ENCODE assay signal across 8 cellular contexts in genomic region chr1:67700692-67701410, GRCh38. TPM values are rescaled to one million over a fixed set of nuclear protein-coding genes. Genes with fewer than 3 reads are reported as not detected.
DNase-seq lines count a peak whose midpoint lies in the region; ATAC-seq lines count a peak whose summit lies in the region.

No MANE protein-coding gene starts in this region.

- H3K23ac ChIP-seq in mesenchymal stem cell (ENCODE audit: low read length in 2 of 2), result no peak overlapping the region

- H2AK5ac ChIP-seq in mesenchymal stem cell (ENCODE audit: low read length, severe bottlenecking), result no peak overlapping the region

- peaks cover 2% of the 10 kb centered on the region for H3K79me1 ChIP-seq in mesenchymal stem cell (replicated peaks; ENCODE audit: low read length, poor library complexity, severe bottlenecking)

- no peak overlapping the region for H3K27ac Mint-ChIP-seq in activated naive CD8-positive, alpha-beta T cell treated with anti-CD3 and anti-CD28 coated beads, Interleukin-2, amount 10 ng/mL, durations not matched to agents 7 days and 5 days

- no peak overlapping the region for H4K91ac ChIP-seq in mesenchymal stem cell (ENCODE audit: low read length)

- H3K9me3 Mint-ChIP-seq in activated naive CD8-positive, alpha-beta T cell treated with anti-CD3 and anti-CD28 coated beads, Interleukin-2, amount 10 ng/mL, durations not matched to agents 7 days and 5 days, result no peaks in the 10 kb centered on the region

- no peaks in the 10 kb centered on the region for H3K36me3 Mint-ChIP-seq in activated naive CD8-positive, alpha-beta T cell treated with anti-CD3 and anti-CD28 coated beads, Interleukin-2, amount 10 ng/mL, durations not matched to agents 7 days and 5 days

- no peak overlapping the region for H2AFZ ChIP-seq in mesenchymal stem cell (ENCODE audit: low read depth, low read length)

- no peak overlapping the region for H2BK120ac ChIP-seq in mesenchymal stem cell (ENCODE audit: low read depth, low read length)

- H3K27me3 Mint-ChIP-seq in activated naive CD8-positive, alpha-beta T cell treated with anti-CD3 and anti-CD28 coated beads, Interleukin-2, amount 10 ng/mL, durations not matched to agents 7 days and 5 days, result peaks cover 9% of the 10 kb centered on the region

- DNase-seq in NCI-H1417 (lab: John Stamatoyannopoulos, UW), result peak in 2 of 3 experiments; percentile 73 to 85
- no peak for DNase-seq in NCI-H1417 treated with DMSO at 0.1 percent for 48 hours (lab: John Stamatoyannopoulos, UW)
- peak; percentile 32 for DNase-seq in HK-2 (ENCODE audit: unreplicated experiment)
- DNase-seq in activated naive CD8-positive, alpha-beta T cell treated with anti-CD3 and anti-CD28 coated beads, Interleukin-2, amount 10 ng/mL, durations not matched to agents 7 days and 5 days, result no peak
- peak; percentile 77 for DNase-seq in mesenchymal stem cell
- no peak for DNase-seq in GM19240 (ENCODE audit: insufficient read length, low spot score)
- DNase-seq in NOMO-1 treated with dmso at 0.1 percent for 144 hours (lab: John Stamatoyannopoulos, UW; ENCODE audit: unreplicated experiment), result no peak
- DNase-seq in SW 1271 (lab: John Stamatoyannopoulos, UW), result no peak

- no peak overlapping the region for H2BK5ac ChIP-seq in mesenchymal stem cell (ENCODE audit: low read depth, low read length, poor library complexity, severe bottlenecking)

- no peak overlapping the region for H3K4ac ChIP-seq in mesenchymal stem cell (ENCODE audit: low read depth in 1 of 2, low read length in 2 of 2)

- H3K4me1 Mint-ChIP-seq in activated naive CD8-positive, alpha-beta T cell treated with anti-CD3 and anti-CD28 coated beads, Interleukin-2, amount 10 ng/mL, durations not matched to agents 7 days and 5 days, result no peaks in the 10 kb centered on the region

- no peak overlapping the region for H4K8ac ChIP-seq in mesenchymal stem cell (ENCODE audit: low read length)

- no peak overlapping the region for H3K27ac ChIP-seq in mesenchymal stem cell (ENCODE audit: low read length, poor library complexity, severe bottlenecking)

- POLR2A ChIA-PET in activated naive CD8-positive, alpha-beta T cell treated with anti-CD3 and anti-CD28 coated beads, Interleukin-2, amount 10 ng/mL, durations not matched to agents 7 days and 5 days (lab: Charles Lee), result no interaction called here

- H3K4me2 ChIP-seq in mesenchymal stem cell (ENCODE audit: low read length, poor library complexity, severe bottlenecking), result no peak overlapping the region

- no peak overlapping the region for H3K4me3 ChIP-seq in mesenchymal stem cell (ENCODE audit: insufficient read depth in 1 of 2, low read depth in 1 of 2, low read length in 2 of 2)

- WGBS in mesenchymal stem cell, result 45% methylated on average over 7 of the region's 8 CpGs

- H2BK12ac ChIP-seq in mesenchymal stem cell (ENCODE audit: low read length in 2 of 2), result no peak overlapping the region

- no peaks in the 10 kb centered on the region for H3K9me3 ChIP-seq in mesenchymal stem cell (ENCODE audit: control insufficient read depth, low read length)

- no peak overlapping the region for H3K9ac ChIP-seq in mesenchymal stem cell (ENCODE audit: low read length)

- peaks cover 3% of the 10 kb centered on the region for H3K4me1 ChIP-seq in mesenchymal stem cell (ENCODE audit: control insufficient read depth, insufficient read depth, low read depth, low read length)

- H3K27me3 ChIP-seq in mesenchymal stem cell (ENCODE audit: control insufficient read depth in 1 of 2, insufficient read depth in 1 of 2, low read length in 2 of 2), result no peaks in the 10 kb centered on the region

- peak; percentile 42 for ATAC-seq in activated naive CD8-positive, alpha-beta T cell treated with anti-CD3 and anti-CD28 coated beads, Interleukin-2, amount 10 ng/mL, durations not matched to agents 7 days and 5 days (ENCODE audit: low read depth)

- peaks cover 8 to 58% of the 10 kb centered on the region in 2 experiments for H3K36me3 ChIP-seq in mesenchymal stem cell (ENCODE audit: control insufficient read depth in 1 of 2, insufficient read depth in 2 of 2, low read depth in 1 of 2, low read length in 2 of 2)

- no peak overlapping the region for H3K14ac ChIP-seq in mesenchymal stem cell (ENCODE audit: low read length in 2 of 2)

- H3K18ac ChIP-seq in mesenchymal stem cell (ENCODE audit: low read depth in 1 of 2, low read length in 2 of 2), result no peak overlapping the region

- H3K4me3 Mint-ChIP-seq in activated naive CD8-positive, alpha-beta T cell treated with anti-CD3 and anti-CD28 coated beads, Interleukin-2, amount 10 ng/mL, durations not matched to agents 7 days and 5 days, result no peak overlapping the region

- no peak overlapping the region for H2BK15ac ChIP-seq in mesenchymal stem cell (ENCODE audit: low read depth, poor library complexity, severe bottlenecking)

RNA-seq across cellular contexts. Expression of gene GADD45A, which starts 15.8 kb away (rescaled TPM):
- total RNA-seq in activated naive CD8-positive, alpha-beta T cell treated with anti-CD3 and anti-CD28 coated beads, Interleukin-2, amount 10 ng/mL, durations not matched to agents 7 days and 5 days, result 10 to 100 TPM; 24.4 to 26.2 TPM
- 46.4 TPM for polyA plus RNA-seq in mesenchymal stem cell (2013, experiment 1 of 2)
- 48.5 TPM for polyA plus RNA-seq in mesenchymal stem cell (2013, experiment 2 of 2)

Comparison
In these comparisons a context has a peak if more than half of its experiments do, and no peak if none do; other contexts are left out.
1. DNase-seq: peak in NCI-H1417 (2 of 3), HK-2 (single experiment) and mesenchymal stem cell (single experiment); none in NCI-H1417 treated with DMSO at 0.1 percent for 48 hours (single experiment), activated naive CD8-positive, alpha-beta T cell treated with anti-CD3 and anti-CD28 coated beads, Interleukin-2, amount 10 ng/mL, durations not matched to agents 7 days and 5 days (single experiment), GM19240 (single experiment), NOMO-1 treated with dmso at 0.1 percent for 144 hours (single experiment) and SW 1271 (0 of 2).